Comparison of ENCODE assay signal across 16 cellular contexts in genomic region chr5:73636408-73636807, GRCh38. TPM values are rescaled to one million over a fixed set of nuclear protein-coding genes. Genes with fewer than 3 reads are reported as not detected.
DNase-seq lines count a peak whose midpoint lies in the region; ATAC-seq and TF ChIP-seq lines count a peak whose summit lies in the region.
"Had no signal": no experiment of that assay in that cellular context is flagged by ENCODE, and none has a peak within 500 bp of the region (broad histone marks: within the 10 kb centered on the region; RNA-seq: fewer than 3 reads in every experiment).

No MANE protein-coding gene starts in this region.

- no peak overlapping the region for H3K27ac ChIP-seq in mammary epithelial cell (ENCODE audit: insufficient read depth, low read depth, low read length)
- H3K27ac ChIP-seq in RWPE2 (ENCODE audit: poor library complexity, severe bottlenecking), result peak overlapping the region; percentile 99
- peak overlapping the region; percentile 96 for H3K27ac ChIP-seq in epithelial cell of prostate
- no peak overlapping the region for H3K27ac ChIP-seq in thyroid gland
- H3K27ac ChIP-seq: 22Rv1, BLaER1, GM23248 had no signal

- peaks cover 95% of the 10 kb centered on the region for H3K79me2 ChIP-seq in mammary epithelial cell (ENCODE audit: insufficient read depth, low read length)

- H3K27me3 Mint-ChIP-seq in MCF 10A (ENCODE audit: insufficient read depth, unreplicated experiment), result no peaks in the 10 kb centered on the region

- H3K9me3 ChIP-seq in mammary epithelial cell (replicated peaks; ENCODE audit: insufficient read depth, low read length) (no peaks in the 10 kb centered on the region), RWPE2 (ENCODE audit: severe bottlenecking) (no peaks in the 10 kb centered on the region), thyroid gland (no peaks in the 10 kb centered on the region)
- H3K9me3 ChIP-seq: A549, BLaER1 had no signal

- H3K9me3 Mint-ChIP-seq in MCF 10A (ENCODE audit: unreplicated experiment), result no peaks in the 10 kb centered on the region
- H3K9me3 Mint-ChIP-seq: CD14-positive monocyte; CD4-positive, alpha-beta memory T cell had no signal

- no peak overlapping the region for H3K4me3 ChIP-seq in mammary epithelial cell (replicated peaks in 1 of 3; ENCODE audit: insufficient read depth in 1 of 3, low read depth in 2 of 3, low read length in 3 of 3)
- no peak overlapping the region for H3K4me3 ChIP-seq in RWPE2 (ENCODE audit: severe bottlenecking)
- no peak overlapping the region for H3K4me3 ChIP-seq in thyroid gland (replicated peaks in 1 of 3)
- H3K4me3 ChIP-seq: A549, BLaER1, GM23248 had no signal

- H3K4me1 ChIP-seq in mammary epithelial cell (ENCODE audit: insufficient read depth, low read length), result peaks cover 49% of the 10 kb centered on the region
- H3K4me1 ChIP-seq in RWPE2 (ENCODE audit: insufficient read depth, poor library complexity, severe bottlenecking), result peaks cover 73% of the 10 kb centered on the region
- peaks cover 32 to 36% of the 10 kb centered on the region in 2 donors for H3K4me1 ChIP-seq in thyroid gland
- H3K4me1 ChIP-seq: BLaER1 had no signal

- H2AFZ ChIP-seq in mammary epithelial cell (ENCODE audit: low read depth, low read length), result no peak overlapping the region
- H2AFZ ChIP-seq: GM23248 had no signal

- BruUV-seq in MCF 10A (replicated peaks; lab: Mats Ljungman, UMichigan) (no TSS peak), mammary epithelial cell (replicated peaks; lab: Mats Ljungman, UMichigan) (no TSS peak)

- H3K36me3 Mint-ChIP-seq in MCF 10A (ENCODE audit: insufficient read depth, unreplicated experiment), result no peaks in the 10 kb centered on the region
- H3K36me3 Mint-ChIP-seq: CD14-positive monocyte; CD4-positive, alpha-beta memory T cell had no signal

- CTCF ChIA-PET in MCF 10A (lab: Yijun Ruan, JAX), result interaction anchor here (1.2 kb wide), 1 partner anchor 45 kb away, joined by 3 read pairs; no protein-coding TSS in a partner anchor
- CTCF ChIA-PET in mammary epithelial cell (lab: Charles Lee; ENCODE audit: low non-redundant PET), result no interaction called here

- H3K27me3 ChIP-seq in mammary epithelial cell (ENCODE audit: insufficient read depth, low read length), result no peaks in the 10 kb centered on the region
- no peaks in the 10 kb centered on the region for H3K27me3 ChIP-seq in RWPE2 (ENCODE audit: insufficient read depth, poor library complexity, severe bottlenecking)
- no peaks in the 10 kb centered on the region for H3K27me3 ChIP-seq in thyroid gland
- H3K27me3 ChIP-seq: BLaER1 had no signal

- in situ Hi-C loops in mammary epithelial cell (cut with MboI; ENCODE audit: low sequenced_read_pairs in 2 of 2), result no loop called here

- H3K36me3 ChIP-seq in mammary epithelial cell (ENCODE audit: insufficient read depth, low read length), result no peaks in the 10 kb centered on the region
- peaks cover 30% of the 10 kb centered on the region for H3K36me3 ChIP-seq in RWPE2 (ENCODE audit: low read depth)
- H3K36me3 ChIP-seq in thyroid gland, result no peaks in the 10 kb centered on the region
- H3K36me3 ChIP-seq: BLaER1 had no signal

- POLR2A ChIA-PET in MCF 10A (lab: Yijun Ruan, JAX), result interaction anchor here (1.0 to 9.7 kb wide), 2 partner anchors 10 to 17 kb away, joined by 3 to 87 read pairs; partner anchors contain the start of gene ARHGEF28

- H3K4me3 Mint-ChIP-seq in MCF 10A (ENCODE audit: unreplicated experiment), result no peak overlapping the region
- H3K4me3 Mint-ChIP-seq: CD14-positive monocyte; CD4-positive, alpha-beta memory T cell had no signal

- intact Hi-C loops in MCF 10A (cut with micrococcal nuclease), result no loop called here
- intact Hi-C loops in mammary epithelial cell (cut with micrococcal nuclease), result no loop called here
- intact Hi-C loops in thyroid gland (cut with DNase I), result no loop called here

- dilution Hi-C loops in mammary epithelial cell (cut with HindIII; ENCODE audit: low sequenced_read_pairs), result no loop called here

- no peak for DNase-seq in MCF 10A (ENCODE audit: unreplicated experiment)
- no peak for DNase-seq in mammary epithelial cell
- no peak for DNase-seq in RWPE2 (ENCODE audit: low spot score)
- DNase-seq in epithelial cell of prostate (ENCODE audit: low read depth, low spot score), result no peak
- DNase-seq in thyroid gland, result no peak
- DNase-seq: CD4-positive, alpha-beta memory T cell; GF-D8; GM23248 had no signal

- peaks cover 42% of the 10 kb centered on the region for H3K4me1 Mint-ChIP-seq in MCF 10A (ENCODE audit: insufficient read depth, unreplicated experiment)
- H3K4me1 Mint-ChIP-seq: CD14-positive monocyte; CD4-positive, alpha-beta memory T cell had no signal

- peak overlapping the region; percentile 87 for H3K27ac Mint-ChIP-seq in MCF 10A (ENCODE audit: low read depth, unreplicated experiment)
- H3K27ac Mint-ChIP-seq: CD14-positive monocyte had no signal

- WGBS in mammary epithelial cell (ENCODE audit: low coverage, missing lambda C conversion rate), result 98% methylated on average over 3 of the region's 3 CpGs
- WGBS in thyroid gland, 2 donors, result 82 to 91% methylated on average over 3 of the region's 3 CpGs

- H4K20me1 ChIP-seq in mammary epithelial cell (ENCODE audit: insufficient read depth, low read length), result no peaks in the 10 kb centered on the region
- H4K20me1 ChIP-seq: BLaER1 had no signal

- ATAC-seq in RWPE2 (ENCODE audit: low read depth) (no peak), GM19324 (IDR thresholded peaks at IDR 0.05; ENCODE audit: low FRiP score, unreplicated experiment) (no peak), HG02938 (IDR thresholded peaks at IDR 0.05; ENCODE audit: unreplicated experiment) (no peak)
- ATAC-seq: A549, HCT116, HepG2 had no signal

- no peak for TF ChIP-seq POLR2A in thyroid gland (IDR thresholded peaks at IDR 0.05)

- no peak overlapping the region for H3K9ac ChIP-seq in mammary epithelial cell (ENCODE audit: insufficient read depth, low read length)
- H3K9ac ChIP-seq: BLaER1, GM23248 had no signal

- H3K4me2 ChIP-seq in mammary epithelial cell (ENCODE audit: insufficient read depth, low read depth, low read length), result no peak overlapping the region
- H3K4me2 ChIP-seq: BLaER1 had no signal

- TF ChIP-seq CTCF in MCF 10A (IDR thresholded peaks at IDR 0.05; ENCODE audit: unreplicated experiment) (no peak), mammary epithelial cell (conservative IDR thresholded peaks at IDR 0.05 in 1 of 2, IDR thresholded peaks at IDR 0.05 in 1 of 2; ENCODE audit: extremely low read depth in 1 of 2, insufficient read depth in 1 of 2, low read depth in 1 of 2, low read length in 2 of 2) (no peak), RWPE2 (IDR thresholded peaks at IDR 0.05; ENCODE audit: poor library complexity, severe bottlenecking) (no peak), thyroid gland (IDR thresholded peaks at IDR 0.05) (no peak)

RNA-seq across cellular contexts. Expression of gene ARHGEF28, which starts 10.4 kb away (rescaled TPM):
- 27.2 and 34.8 TPM in 2 replicates for total RNA-seq in MCF 10A (2022)
- total RNA-seq in mammary epithelial cell, result 10 to 100 TPM; 74.0 to 96.1 TPM
- 7.5 TPM for polyA plus RNA-seq in mammary epithelial cell
- polyA minus RNA-seq in mammary epithelial cell, result 49.6 TPM
- 10 to 100 TPM; 43.6 to 58.8 (median 55.3) TPM for total RNA-seq in thyroid gland
- total RNA-seq: CD4-positive, alpha-beta memory T cell had no signal
- polyA plus RNA-seq: CD14-positive monocyte; CD4-positive, alpha-beta memory T cell had no signal

Comparison
In these comparisons a context has a peak if more than half of its experiments do, and no peak if none do; other contexts are left out.
1. H3K27ac ChIP-seq: peak in RWPE2 (single experiment) and epithelial cell of prostate (single experiment); none in mammary epithelial cell (single experiment) and thyroid gland (0 of 3).